ENCODE assay signal across 21 cellular contexts in genomic region chr16:81607805-81608514, GRCh38.
DNase-seq lines count a peak whose midpoint lies in the region; ATAC-seq, FAIRE-seq and TF ChIP-seq lines count a peak whose summit lies in the region.
"Had no signal": no experiment of that assay in that cellular context is flagged by ENCODE, and none has a peak within 500 bp of the region (broad histone marks: within the 10 kb centered on the region; RNA-seq: fewer than 3 reads in every experiment).

No MANE protein-coding gene starts in this region.

- H3K4me1 Mint-ChIP-seq in CD8-positive, alpha-beta T cell (ENCODE audit: low read depth): peaks cover 3% of the 10 kb centered on the region

- 0 out of 2 replicates have a peak, but pooled peaks cover 2% of the 10 kb centered on the region for H4K20me1 ChIP-seq in GM12878 (ENCODE audit: control insufficient read depth, insufficient read depth)

- no peak for FAIRE-seq in GM12878 (lab: Jason Lieb, UNC)
- FAIRE-seq: colon had no signal

- H2AFZ ChIP-seq in GM12878 (ENCODE audit: control insufficient read depth, low read depth, low read length): no peak overlapping the region

- no peak for TF ChIP-seq EP300 in GM12878 (IDR thresholded peaks at IDR 0.05; ENCODE audit: borderline replicate concordance in 1 of 2, control insufficient read depth in 1 of 2, low read depth in 2 of 2, low read length in 2 of 2)

- RAD21 ChIA-PET in GM12878 (lab: Charles Lee; ENCODE audit: unreplicated experiment): no interaction called here

- POLR2A ChIA-PET in CD8-positive, alpha-beta T cell (lab: Charles Lee): no interaction called here
- POLR2A ChIA-PET in HEK293 (lab: Yijun Ruan, JAX): no interaction called here
- POLR2A ChIA-PET in GM12878 (lab: Charles Lee): no interaction called here

- no peak for ATAC-seq in CD8-positive, alpha-beta T cell
- ATAC-seq in GM12878: peak; percentile 56
- ATAC-seq: activated naive CD8-positive, alpha-beta T cell treated with anti-CD3 and anti-CD28 coated beads, Interleukin-2, amount 50 U/mL, for 24 hours; naive thymus-derived CD8-positive, alpha-beta T cell had no signal

- BruUV-seq in GM12878 (replicated peaks; lab: Mats Ljungman, UMichigan): TSS peak; percentile 40

- no peak overlapping the region for H3K9ac ChIP-seq in GM12878 (ENCODE audit: control insufficient read depth, insufficient read depth, low read length)
- H3K9ac ChIP-seq: KMS-11 had no signal

- H3K9me3 ChIP-seq in CD8-positive, alpha-beta T cell (ENCODE audit: low read length): no peaks in the 10 kb centered on the region
- H3K9me3 ChIP-seq in HEK293 (ENCODE audit: control insufficient read depth, insufficient read depth, low read depth, low read length) (no peaks in the 10 kb centered on the region), GM12878 (replicated peaks; ENCODE audit: control insufficient read depth, insufficient read depth, low read length) (no peaks in the 10 kb centered on the region)
- H3K9me3 ChIP-seq: ovary, right atrium auricular region had no signal

- H3K27ac ChIP-seq in CD8-positive, alpha-beta T cell (ENCODE audit: low read depth, low read length): no peak overlapping the region
- no peak overlapping the region for H3K27ac ChIP-seq in HEK293 (ENCODE audit: extremely low read depth, low read depth, low read length)
- H3K27ac ChIP-seq in GM12878 (ENCODE audit: control insufficient read depth, insufficient read depth): no peak overlapping the region
- peak overlapping the region in 12 of 21 experiments; percentile 10 to 79 (median 40) for H3K27ac ChIP-seq in skin epidermis
- H3K27ac ChIP-seq: KMS-11, ovary, WERI-Rb-1 had no signal

- H3K4me1 ChIP-seq in CD8-positive, alpha-beta T cell (ENCODE audit: insufficient read depth, low read length): no peaks in the 10 kb centered on the region
- no peaks in the 10 kb centered on the region for H3K4me1 ChIP-seq in HEK293 (ENCODE audit: control insufficient read depth, insufficient read depth, low read length)
- peaks cover 9% of the 10 kb centered on the region; the same call in 1 of the 2 replicates for H3K4me1 ChIP-seq in GM12878 (ENCODE audit: control insufficient read depth, insufficient read depth, low read length)

- no peak for TF ChIP-seq CTCF in CD8-positive, alpha-beta T cell (IDR thresholded peaks at IDR 0.05)
- TF ChIP-seq CTCF in HEK293 (tag by site-specific recombination; IDR thresholded peaks at IDR 0.05): no peak
- no peak for TF ChIP-seq CTCF in GM12878 (IDR thresholded peaks at IDR 0.05 in 2 of 3, conservative IDR thresholded peaks at IDR 0.05 in 1 of 3; ENCODE audit: control insufficient read depth in 2 of 3, extremely low read depth in 1 of 3, insufficient read depth in 1 of 3, low read depth in 3 of 3, low read length in 3 of 3)

- H3K79me2 ChIP-seq in GM12878 (ENCODE audit: control insufficient read depth, insufficient read depth, low read length): no peaks in the 10 kb centered on the region; the same call in 1 of the 2 replicates

- peaks cover 50% of the 10 kb centered on the region for H3K36me3 Mint-ChIP-seq in CD8-positive, alpha-beta T cell

- WGBS in GM12878 (ENCODE audit: insufficient coverage, insufficient replicate concordance, low lambda C conversion rate, missing lambda C conversion rate): 84% methylated on average over 6 of the region's 6 CpGs

- intact Hi-C loops in CD8-positive, alpha-beta T cell (cut with DNase I, micrococcal nuclease): no loop called here
- intact Hi-C loops in GM12878 (cut with micrococcal nuclease; ENCODE audit: unreplicated experiment): loop anchor here (5.0 kb wide), 1 partner anchor 86 kb away; no protein-coding TSS in a partner anchor

- TF ChIP-seq RAD21 in GM12878 (IDR thresholded peaks at IDR 0.05; ENCODE audit: insufficient read depth, low read depth, low read length): no peak

- H3K36me3 ChIP-seq in CD8-positive, alpha-beta T cell (ENCODE audit: insufficient read depth, low read length): peaks cover 5% of the 10 kb centered on the region
- H3K36me3 ChIP-seq in HEK293 (ENCODE audit: control insufficient read depth in 2 of 2, insufficient read depth in 1 of 2, low read length in 2 of 2) (peaks cover 0 to 12% of the 10 kb centered on the region in 2 experiments; a peak in 1 of 3 replicates), GM12878 (ENCODE audit: control insufficient read depth in 2 of 2, insufficient read depth in 2 of 2, low read length in 1 of 2) (peaks cover 3 to 17% of the 10 kb centered on the region in 2 experiments; a peak in 3 of 4 replicates)
- H3K36me3 ChIP-seq: ovary, WERI-Rb-1 had no signal

- H3K27me3 Mint-ChIP-seq in CD8-positive, alpha-beta T cell (ENCODE audit: low read depth): no peaks in the 10 kb centered on the region
- H3K27me3 Mint-ChIP-seq: activated naive CD8-positive, alpha-beta T cell treated with anti-CD3 and anti-CD28 coated beads, Interleukin-2, amount 50 U/mL, for 24 hours; CD4-positive, alpha-beta memory T cell; naive thymus-derived CD8-positive, alpha-beta T cell had no signal

- H3K27me3 ChIP-seq in CD8-positive, alpha-beta T cell (ENCODE audit: insufficient read depth, low read length): no peaks in the 10 kb centered on the region
- no peaks in the 10 kb centered on the region for H3K27me3 ChIP-seq in GM12878 (replicated peaks in 1 of 2; ENCODE audit: control insufficient read depth in 2 of 2, insufficient read depth in 2 of 2, low read length in 1 of 2)
- H3K27me3 ChIP-seq: ovary, right atrium auricular region had no signal

- H3K27ac Mint-ChIP-seq in CD8-positive, alpha-beta T cell: peak overlapping the region; percentile 3
- H3K27ac Mint-ChIP-seq: activated naive CD8-positive, alpha-beta T cell treated with anti-CD3 and anti-CD28 coated beads, Interleukin-2, amount 50 U/mL, for 24 hours had no signal

- DNase-seq in CD8-positive, alpha-beta T cell: no peak
- DNase-seq in GM12878 (ENCODE audit: low read depth, low spot score): no peak
- DNase-seq in AG08395 (ENCODE audit: low spot score): no peak
- no peak for DNase-seq in DMS 273 (lab: John Stamatoyannopoulos, UW; ENCODE audit: unreplicated experiment)
- no peak for DNase-seq in globus pallidus (ENCODE audit: low spot score)
- no peak for DNase-seq in GM19240 (ENCODE audit: insufficient read length, low spot score)
- DNase-seq: activated CD8-positive, alpha-beta memory T cell treated with anti-CD3 and anti-CD28 coated beads, Interleukin-2, amount 50 U/mL, for 4 hours; activated naive CD8-positive, alpha-beta T cell treated with anti-CD3 and anti-CD28 coated beads, Interleukin-2, amount 50 U/mL, for 24 hours; CD4-positive, alpha-beta memory T cell; GF-D8; GOT3; naive thymus-derived CD8-positive, alpha-beta T cell; NCI-H187; NCI-H69; ovary; WERI-Rb-1 had no signal

- in situ Hi-C loops in GM12878 (cut with MboI): no loop called here

- no peaks in the 10 kb centered on the region for H3K9me3 Mint-ChIP-seq in CD8-positive, alpha-beta T cell
- H3K9me3 Mint-ChIP-seq: activated naive CD8-positive, alpha-beta T cell treated with anti-CD3 and anti-CD28 coated beads, Interleukin-2, amount 50 U/mL, for 24 hours; CD4-positive, alpha-beta memory T cell; naive thymus-derived CD8-positive, alpha-beta T cell had no signal

- no peak overlapping the region for H3K4me3 ChIP-seq in CD8-positive, alpha-beta T cell (ENCODE audit: low read depth, low read length)
- H3K4me3 ChIP-seq in HEK293 (ENCODE audit: low read depth, low read length): no peak overlapping the region
- H3K4me3 ChIP-seq in GM12878: no peak overlapping the region
- no peak overlapping the region for H3K4me3 ChIP-seq in skin epidermis
- H3K4me3 ChIP-seq: ovary, right atrium auricular region had no signal

- TF ChIP-seq POLR2A in GM12878 (IDR thresholded peaks at IDR 0.05; ENCODE audit: low read depth, low read length): no peak

- CTCF ChIA-PET in CD8-positive, alpha-beta T cell (lab: Charles Lee): interaction anchor here (1.0 to 1.4 kb wide), 2 partner anchors 8 to 14 kb away, joined by 3 to 4 read pairs; no protein-coding TSS in a partner anchor
- CTCF ChIA-PET in HEK293 (lab: Yijun Ruan, JAX): interaction anchor here (0.5 to 1.4 kb wide), 4 partner anchors 10 to 282 kb away, joined by 3 to 6 read pairs (median 4); no protein-coding TSS in a partner anchor
- CTCF ChIA-PET in GM12878 (lab: Yijun Ruan, JAX): interaction anchor here (1.1 to 1.3 kb wide), 2 partner anchors 14 to 15 kb away, joined by 4 read pairs; no protein-coding TSS in a partner anchor

- H3K4me3 Mint-ChIP-seq in CD8-positive, alpha-beta T cell: no peak overlapping the region
- H3K4me3 Mint-ChIP-seq: activated naive CD8-positive, alpha-beta T cell treated with anti-CD3 and anti-CD28 coated beads, Interleukin-2, amount 50 U/mL, for 24 hours; CD4-positive, alpha-beta memory T cell; naive thymus-derived CD8-positive, alpha-beta T cell had no signal

- SMC1A ChIA-PET in GM12878 (lab: Charles Lee; ENCODE audit: uncharacterized antibody, unreplicated experiment): no interaction called here

- H3K4me2 ChIP-seq in GM12878 (ENCODE audit: control insufficient read depth, insufficient read depth): no peak overlapping the region
- H3K4me2 ChIP-seq: KMS-11 had no signal

TF ChIP-seq in HEK293, 187 proteins besides CTCF, POLR2A, EP300 and RAD21:
- no peak for TF ChIP-seq ZEB2 (tag by site-specific recombination; IDR thresholded peaks at IDR 0.05)
- 0 out of 2 replicates have a peak, but pooled peaks have one; percentile 12 for TF ChIP-seq ATF2 (tag by site-specific recombination; IDR thresholded peaks at IDR 0.05; ENCODE audit: low read depth)

TF ChIP-seq in GM12878, 131 proteins besides CTCF, POLR2A, EP300 and RAD21:
- TF ChIP-seq BMI1 (IDR thresholded peaks at IDR 0.05; ENCODE audit: borderline replicate concordance) (no peak), HDAC6 (IDR thresholded peaks at IDR 0.05; ENCODE audit: unreplicated experiment) (no peak), GATAD2B (conservative IDR thresholded peaks at IDR 0.05; ENCODE audit: low read depth) (no peak), RBBP5 (conservative IDR thresholded peaks at IDR 0.05) (no peak), SMARCA5 (IDR thresholded peaks at IDR 0.05) (no peak), SRF (IDR thresholded peaks at IDR 0.05; ENCODE audit: low read depth in 2 of 2, low read length in 2 of 2) (no peak), TAF1 (IDR thresholded peaks at IDR 0.05; ENCODE audit: borderline replicate concordance, low read depth, low read length) (no peak)

Comparison
In these comparisons a context has a peak if more than half of its experiments do, and no peak if none do; other contexts are left out.
1. H3K27ac ChIP-seq: peak in skin epidermis (12 of 21); none in CD8-positive, alpha-beta T cell (single experiment), HEK293 (single experiment) and GM12878 (single experiment).